8 cellular contexts compared by ENCODE assay signal in the genomic region with DNA sequence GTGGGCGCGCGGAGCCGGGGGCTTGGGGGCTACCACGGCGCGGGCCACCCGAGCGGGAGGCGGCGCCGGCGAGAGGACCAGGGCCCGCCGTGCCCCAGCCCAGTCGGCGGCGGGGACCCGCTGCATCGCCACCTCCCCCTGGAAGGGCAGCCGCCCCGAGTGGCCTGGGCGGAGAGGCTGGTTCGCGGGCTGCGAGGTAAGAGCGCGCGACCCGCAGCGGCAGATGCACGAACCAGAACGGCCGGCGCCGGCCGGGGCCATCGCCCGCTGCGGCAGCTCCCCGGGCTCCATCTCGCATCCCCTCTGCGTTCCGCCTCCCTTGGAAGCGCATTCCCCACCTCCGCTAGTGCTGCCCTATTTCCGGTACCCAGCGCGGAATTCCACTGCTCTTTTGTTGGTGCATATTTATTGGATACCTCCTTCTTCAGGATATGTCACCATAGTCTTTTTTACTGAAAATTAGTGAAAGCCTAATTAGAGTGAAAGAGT. TPM values are rescaled to one million over a fixed set of nuclear protein-coding genes. Genes with fewer than 3 reads are reported as not detected.
A peak's percentile ranks its signal among the peaks of the same experiment; 100 is the strongest.
DNase-seq lines count a peak whose midpoint lies in the region; ATAC-seq and TF ChIP-seq lines count a peak whose summit lies in the region.

No MANE protein-coding gene starts in this region.

- peak overlapping the region; percentile 91 for H3K9ac ChIP-seq in neural cell (ENCODE audit: low read length)

- CTCF ChIA-PET in activated naive CD4-positive, alpha-beta T cell treated with anti-CD3 and anti-CD28 coated beads for 36 hours (lab: Charles Lee) = interaction anchor here (1.0 kb wide), 1 partner anchor 25 kb away, joined by 6 read pairs; no protein-coding TSS in a partner anchor

- peak in 1 of 2 donors; percentile 32 for TF ChIP-seq POLR2A in gastroesophageal sphincter (IDR thresholded peaks at IDR 0.05)

- intact Hi-C loops in activated naive CD4-positive, alpha-beta T cell treated with anti-CD3 and anti-CD28 coated beads for 36 hours (cut with micrococcal nuclease) = loop anchor here (5.0 kb wide), 1 partner anchor 149 kb away; a partner anchor contains a TSS

- peaks cover 20% of the 10 kb centered on the region for H3K4me1 Mint-ChIP-seq in activated naive CD4-positive, alpha-beta T cell treated with anti-CD3 and anti-CD28 coated beads for 36 hours (ENCODE audit: low read depth)

- peak; percentile 58 for DNase-seq in Ammon's horn (ENCODE audit: low spot score)
- peak; percentile 22 for DNase-seq in NCI-H345 (lab: John Stamatoyannopoulos, UW)
- DNase-seq in activated naive CD4-positive, alpha-beta T cell treated with anti-CD3 and anti-CD28 coated beads for 36 hours = peak; percentile 30
- no peak for DNase-seq in GDM1 (lab: John Stamatoyannopoulos, UW)

- H3K79me2 ChIP-seq in neural cell (replicated peaks; ENCODE audit: insufficient read depth, low read length) = peaks cover 50% of the 10 kb centered on the region

- no peaks in the 10 kb centered on the region for H3K9me2 ChIP-seq in neural cell (ENCODE audit: insufficient read depth, low read length)

- no peaks in the 10 kb centered on the region for H3K36me3 ChIP-seq in gastroesophageal sphincter
- H3K36me3 ChIP-seq in neural cell (ENCODE audit: insufficient read depth, low read length) = no peaks in the 10 kb centered on the region

- H3K9me3 Mint-ChIP-seq in activated naive CD4-positive, alpha-beta T cell treated with anti-CD3 and anti-CD28 coated beads for 36 hours = no peaks in the 10 kb centered on the region

- no peaks in the 10 kb centered on the region for H3F3A ChIP-seq in neural cell (ENCODE audit: insufficient read depth, low read length, poor library complexity, severe bottlenecking)

- peak overlapping the region; percentile 91 for H3K4me2 ChIP-seq in neural cell (ENCODE audit: low read length)

- no peak overlapping the region for H2AFZ ChIP-seq in neural cell (ENCODE audit: low read depth, low read length)

- WGBS in gastroesophageal sphincter (ENCODE audit: low coverage in 1 of 2), 2 donors = 0% methylated on average over 20 of the region's 49 CpGs; no CpG with 5 or more reads in 1 of the 2 donors

- H3K36me3 Mint-ChIP-seq in activated naive CD4-positive, alpha-beta T cell treated with anti-CD3 and anti-CD28 coated beads for 36 hours (ENCODE audit: low read depth) = peaks cover 3% of the 10 kb centered on the region

- no peak for TF ChIP-seq EP300 in gastroesophageal sphincter (IDR thresholded peaks at IDR 0.05)
- no peak for TF ChIP-seq EP300 in neural cell (conservative IDR thresholded peaks at IDR 0.05; ENCODE audit: poor library complexity, severe bottlenecking)

- H3K4me1 ChIP-seq in gastroesophageal sphincter = peaks cover 0 to 69% (median 10%) of the 10 kb centered on the region in 3 donors

- H3K27me3 ChIP-seq in gastroesophageal sphincter (no peaks in the 10 kb centered on the region), neural cell (ENCODE audit: insufficient read depth, low read depth, low read length) (no peaks in the 10 kb centered on the region)

- no peaks in the 10 kb centered on the region for H4K20me1 ChIP-seq in neural cell (ENCODE audit: insufficient read depth)

- peaks cover 10% of the 10 kb centered on the region for H3K27me3 Mint-ChIP-seq in activated naive CD4-positive, alpha-beta T cell treated with anti-CD3 and anti-CD28 coated beads for 36 hours (ENCODE audit: low read depth)

- no peaks in the 10 kb centered on the region for H3K9me3 ChIP-seq in gastroesophageal sphincter
- H3K9me3 ChIP-seq in neural cell (ENCODE audit: low read length) = no peaks in the 10 kb centered on the region

- TF ChIP-seq CTCF in gastroesophageal sphincter (IDR thresholded peaks at IDR 0.05) (no peak), neural cell (IDR thresholded peaks at IDR 0.05; ENCODE audit: poor library complexity, severe bottlenecking) (no peak)

- ATAC-seq in GM18520 (IDR thresholded peaks at IDR 0.05; ENCODE audit: unreplicated experiment) (peak; percentile 20), HG02970 (IDR thresholded peaks at IDR 0.05; ENCODE audit: low FRiP score, unreplicated experiment) (peak; percentile 38), gastroesophageal sphincter (peak; percentile 19)

- H3K4me3 Mint-ChIP-seq in activated naive CD4-positive, alpha-beta T cell treated with anti-CD3 and anti-CD28 coated beads for 36 hours = peak overlapping the region; percentile 87

- H3K27ac Mint-ChIP-seq in activated naive CD4-positive, alpha-beta T cell treated with anti-CD3 and anti-CD28 coated beads for 36 hours = peak overlapping the region; percentile 52

- H3K4me3 ChIP-seq in gastroesophageal sphincter (peak overlapping the region; percentile 94 to 99), neural cell (ENCODE audit: low read length) (peak overlapping the region; percentile 70)

- TF ChIP-seq RAD21 in neural cell (conservative IDR thresholded peaks at IDR 0.05) = no peak

- H3K27ac ChIP-seq in gastroesophageal sphincter = peak overlapping the region; percentile 88 to 98 (median 94)
- H3K27ac ChIP-seq in neural cell (ENCODE audit: low read length) = peak overlapping the region; percentile 71

TF ChIP-seq in neural cell, 6 proteins besides CTCF, POLR2A, EP300 and RAD21:
- TF ChIP-seq, protein P1, sequence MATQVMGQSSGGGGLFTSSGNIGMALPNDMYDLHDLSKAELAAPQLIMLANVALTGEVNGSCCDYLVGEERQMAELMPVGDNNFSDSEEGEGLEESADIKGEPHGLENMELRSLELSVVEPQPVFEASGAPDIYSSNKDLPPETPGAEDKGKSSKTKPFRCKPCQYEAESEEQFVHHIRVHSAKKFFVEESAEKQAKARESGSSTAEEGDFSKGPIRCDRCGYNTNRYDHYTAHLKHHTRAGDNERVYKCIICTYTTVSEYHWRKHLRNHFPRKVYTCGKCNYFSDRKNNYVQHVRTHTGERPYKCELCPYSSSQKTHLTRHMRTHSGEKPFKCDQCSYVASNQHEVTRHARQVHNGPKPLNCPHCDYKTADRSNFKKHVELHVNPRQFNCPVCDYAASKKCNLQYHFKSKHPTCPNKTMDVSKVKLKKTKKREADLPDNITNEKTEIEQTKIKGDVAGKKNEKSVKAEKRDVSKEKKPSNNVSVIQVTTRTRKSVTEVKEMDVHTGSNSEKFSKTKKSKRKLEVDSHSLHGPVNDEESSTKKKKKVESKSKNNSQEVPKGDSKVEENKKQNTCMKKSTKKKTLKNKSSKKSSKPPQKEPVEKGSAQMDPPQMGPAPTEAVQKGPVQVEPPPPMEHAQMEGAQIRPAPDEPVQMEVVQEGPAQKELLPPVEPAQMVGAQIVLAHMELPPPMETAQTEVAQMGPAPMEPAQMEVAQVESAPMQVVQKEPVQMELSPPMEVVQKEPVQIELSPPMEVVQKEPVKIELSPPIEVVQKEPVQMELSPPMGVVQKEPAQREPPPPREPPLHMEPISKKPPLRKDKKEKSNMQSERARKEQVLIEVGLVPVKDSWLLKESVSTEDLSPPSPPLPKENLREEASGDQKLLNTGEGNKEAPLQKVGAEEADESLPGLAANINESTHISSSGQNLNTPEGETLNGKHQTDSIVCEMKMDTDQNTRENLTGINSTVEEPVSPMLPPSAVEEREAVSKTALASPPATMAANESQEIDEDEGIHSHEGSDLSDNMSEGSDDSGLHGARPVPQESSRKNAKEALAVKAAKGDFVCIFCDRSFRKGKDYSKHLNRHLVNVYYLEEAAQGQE (IDR thresholded peaks at IDR 0.05; ENCODE audit: borderline replicate concordance) = no peak
- TF ChIP-seq TAF1 (IDR thresholded peaks at IDR 0.05; ENCODE audit: low read depth) (peak; percentile 18), POLR2AphosphoS5 (IDR thresholded peaks at IDR 0.05) (peak; percentile 54), EZH2 (IDR thresholded peaks at IDR 0.05; ENCODE audit: borderline replicate concordance, insufficient read depth, low read length, poor library complexity, severe bottlenecking) (no peak), MXI1 (conservative IDR thresholded peaks at IDR 0.05; ENCODE audit: poor library complexity, severe bottlenecking) (peak; percentile 30), SMC3 (conservative IDR thresholded peaks at IDR 0.05; ENCODE audit: poor library complexity) (no peak)

RNA-seq across cellular contexts. Expression of a gene that starts 0.7 kb away (rescaled TPM):
- 1 to 10 TPM; 1.7 to 1.9 TPM for total RNA-seq in activated naive CD4-positive, alpha-beta T cell treated with anti-CD3 and anti-CD28 coated beads for 36 hours
- total RNA-seq in gastroesophageal sphincter = 100 to 1,000 TPM in 3 of 4 donors, 10 to 100 TPM in 1; 84.5 to 125 (median 117) TPM
- polyA plus RNA-seq in neural cell = 49.0 and 54.8 TPM in 2 replicates
- 49.9 and 59.4 TPM in 2 replicates for polyA minus RNA-seq in neural cell

RNA-seq across cellular contexts. Expression of a gene that starts 32.7 kb away (rescaled TPM):
- total RNA-seq in activated naive CD4-positive, alpha-beta T cell treated with anti-CD3 and anti-CD28 coated beads for 36 hours = not detected
- total RNA-seq in gastroesophageal sphincter = 10 to 100 TPM in 2 of 4 donors, 1 to 10 TPM in 2; 5.6 to 37.8 (median 10.3) TPM
- polyA plus RNA-seq in neural cell = 0.35 and 0.52 TPM in 2 replicates
- polyA minus RNA-seq in neural cell = 0.49 TPM in 1 of 2 replicates, not detected in the other

Comparison
In these comparisons a context has a peak if more than half of its experiments do, and no peak if none do; other contexts are left out.
1. RNA of a gene that starts 0.7 kb away (total RNA-seq): 84.5 to 125 TPM in gastroesophageal sphincter; 1.7 to 1.9 TPM in activated naive CD4-positive, alpha-beta T cell treated with anti-CD3 and anti-CD28 coated beads for 36 hours; every median in the first group is over 10 times any median in the second.
2. RNA of a gene that starts 32.7 kb away (total RNA-seq): 5.6 to 37.8 TPM in gastroesophageal sphincter; not detected in activated naive CD4-positive, alpha-beta T cell treated with anti-CD3 and anti-CD28 coated beads for 36 hours; every median in the first group is over 4 times any median in the second.
3. Peak in every context shown above with its lines, with median percentiles within 50 percentile points of each other: ATAC-seq.